In the genomic region with DNA sequence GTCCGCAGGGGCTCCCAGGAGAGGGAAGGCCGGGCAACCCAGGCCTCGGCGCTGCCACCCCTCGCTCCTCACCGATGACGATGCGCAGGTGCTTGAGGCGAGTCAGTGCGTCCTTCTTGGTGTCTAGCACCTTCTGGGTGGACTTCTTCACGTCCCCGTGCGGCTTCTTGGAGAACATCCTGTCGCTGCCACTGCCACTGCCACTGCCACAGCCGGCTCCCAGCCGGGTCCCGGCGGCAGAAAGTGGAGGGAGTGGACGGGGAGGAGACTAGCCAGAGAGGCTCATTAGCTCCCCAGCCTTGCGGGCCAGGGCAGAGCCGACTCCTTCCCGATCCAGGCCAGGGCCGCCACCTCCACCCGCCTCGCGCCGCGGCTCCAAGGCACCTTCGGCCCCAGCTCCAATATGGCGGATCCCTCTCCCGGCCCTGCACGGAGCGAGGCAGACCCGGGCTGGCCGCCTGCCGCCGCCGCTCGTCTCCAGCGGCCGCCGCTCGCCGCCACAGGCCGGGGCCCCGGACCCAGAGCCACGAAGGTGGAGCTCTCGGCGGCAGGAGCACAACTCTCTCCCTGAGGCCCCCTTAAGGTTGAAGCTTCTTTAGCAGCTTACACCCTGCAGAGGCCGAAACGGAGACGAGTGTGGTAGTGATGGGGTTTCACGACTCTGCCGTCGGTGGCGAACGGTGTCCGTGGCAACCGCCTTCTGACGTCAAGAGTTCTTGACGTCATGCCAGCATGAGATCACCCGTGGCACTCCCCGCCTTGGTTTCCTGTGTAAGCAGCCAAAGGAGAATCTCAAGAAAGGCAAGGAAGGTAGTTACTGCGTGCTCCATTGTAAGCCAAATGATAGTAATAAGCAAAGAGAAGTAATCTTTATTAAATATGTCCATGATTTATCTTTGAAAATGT, we compare ENCODE assay signal across 8 cellular contexts. TPM values are rescaled to one million over a fixed set of nuclear protein-coding genes. Genes with fewer than 3 reads are reported as not detected.
DNase-seq lines count a peak whose midpoint lies in the region; ATAC-seq and TF ChIP-seq lines count a peak whose summit lies in the region.
"Not testable (repeated sequence)": the region's sequence is repeated elsewhere in the genome, so short reads cannot be mapped to it uniquely, and the experiment has no call there.

A gene (minus strand): TSS at position 638 of the 906 bp plus-strand sequence. CDS start 460 bp downstream, at position 178.

- H3K27me3 Mint-ChIP-seq in CD4-positive, CD25-positive, alpha-beta regulatory T cell = not testable (repeated sequence)

- peak; percentile 11 to 37 for TF ChIP-seq CTCF in left lung (IDR thresholded peaks at IDR 0.05)

- intact Hi-C loops in left lung (cut with DNase I) = not testable (repeated sequence)

- peak within 1 kb of the TSS; percentile 84 to 98 (median 98) for H3K4me3 Mint-ChIP-seq in CD4-positive, CD25-positive, alpha-beta regulatory T cell

- H3K4me3 ChIP-seq in CD4-positive, CD25-positive, alpha-beta regulatory T cell (ENCODE audit: low read depth, low read length) = peak within 1 kb of the TSS; percentile 87
- peak within 1 kb of the TSS; percentile 53 to 73 for H3K4me3 ChIP-seq in left lung

- not testable (repeated sequence) for H3K9me3 ChIP-seq in CD4-positive, CD25-positive, alpha-beta regulatory T cell (ENCODE audit: control insufficient read depth in 2 of 2, low read length in 2 of 2); left lung

- H3K27ac Mint-ChIP-seq in CD4-positive, CD25-positive, alpha-beta regulatory T cell = peak within 1 kb of the TSS; percentile 92 to 99 (median 98)

- not testable (repeated sequence) for H3K36me3 Mint-ChIP-seq in CD4-positive, CD25-positive, alpha-beta regulatory T cell

- ATAC-seq in CD4-positive, CD25-positive, alpha-beta regulatory T cell (ENCODE audit: low read depth in 2 of 2) = peak; percentile 98 to 99
- ATAC-seq in GM19395 (IDR thresholded peaks at IDR 0.05; ENCODE audit: unreplicated experiment) (peak; percentile 97), HG03565 (IDR thresholded peaks at IDR 0.05; ENCODE audit: unreplicated experiment) (peak; percentile 92), left lung (peak; percentile 97)

- DNase-seq in CD4-positive, CD25-positive, alpha-beta regulatory T cell = peak; percentile 91 to 98 (median 96)
- DNase-seq in NCI-H748 treated with DMSO at 0.1 percent for 48 hours (lab: John Stamatoyannopoulos, UW) (peak; percentile 87), dermis blood vessel endothelial cell (peak; percentile 99), left lung (peak; percentile 89 to 93)
- DNase-seq in activated CD4-positive, alpha-beta T cell treated with anti-CD3 and anti-CD28 coated beads, Interleukin-2, amount 50 U/mL, for 4 hours = peak; percentile 92
- peak; percentile 85 for DNase-seq in stimulated activated CD4-positive, alpha-beta T cell treated with anti-CD3 and anti-CD28 coated beads, Interleukin-2, amount 100 ng/mL, for 48 hours

- H3K27ac ChIP-seq in CD4-positive, CD25-positive, alpha-beta regulatory T cell (ENCODE audit: insufficient read depth, low read length, poor library complexity, severe bottlenecking) = peak within 1 kb of the TSS; percentile 85
- peak within 1 kb of the TSS; percentile 89 to 95 for H3K27ac ChIP-seq in left lung

- H3K4me1 Mint-ChIP-seq in CD4-positive, CD25-positive, alpha-beta regulatory T cell = peaks cover 16 to 35% (median 28%) of the 10 kb centered on the region in 4 donors

- not testable (repeated sequence) for H3K27me3 ChIP-seq in CD4-positive, CD25-positive, alpha-beta regulatory T cell (ENCODE audit: control insufficient read depth, insufficient read depth, low read length); left lung

- not testable (repeated sequence) for H3K36me3 ChIP-seq in CD4-positive, CD25-positive, alpha-beta regulatory T cell (ENCODE audit: control insufficient read depth, insufficient read depth, low read length); left lung

- not testable (repeated sequence) for H3K9me3 Mint-ChIP-seq in CD4-positive, CD25-positive, alpha-beta regulatory T cell

- H3K4me1 ChIP-seq in CD4-positive, CD25-positive, alpha-beta regulatory T cell (ENCODE audit: control insufficient read depth, insufficient read depth, low read length, poor library complexity, severe bottlenecking) = peaks cover 24% of the 10 kb centered on the region
- peaks cover 9 to 23% of the 10 kb centered on the region in 2 donors for H3K4me1 ChIP-seq in left lung

RNA-seq across cellular contexts. Expression of the gene that starts here (rescaled TPM):
- total RNA-seq in CD4-positive, CD25-positive, alpha-beta regulatory T cell = 93.6 TPM
- 10 to 100 TPM; 14.0 to 20.8 (median 20.0) TPM for polyA plus RNA-seq in CD4-positive, CD25-positive, alpha-beta regulatory T cell
- total RNA-seq in dermis blood vessel endothelial cell (24.6 and 44.1 TPM in 2 replicates), left lung (10 to 100 TPM; 48.2 to 58.7 TPM)

Comparison
In these comparisons a context has a peak if more than half of its experiments do, and no peak if none do; other contexts are left out.
1. Peak in every context shown above with its lines: DNase-seq, ATAC-seq, H3K4me3 ChIP-seq and H3K27ac ChIP-seq.